In genomic region chr1:12184008-12184681, GRCh38 we compare ENCODE assay signal across 8 cellular contexts. TPM values are rescaled to one million over a fixed set of nuclear protein-coding genes. Genes with fewer than 3 reads are reported as not detected.
A peak's percentile ranks its signal among the peaks of the same experiment; 100 is the strongest.
DNase-seq lines count a peak whose midpoint lies in the region; ATAC-seq and TF ChIP-seq lines count a peak whose summit lies in the region.

No MANE protein-coding gene starts in this region.

- peak overlapping the region in 1 of 2 donors; percentile 34 for H3K4me3 ChIP-seq in gastroesophageal sphincter

- 17 to 27% methylated on average over 1 of the region's 10 CpGs for WGBS in gastroesophageal sphincter (ENCODE audit: low coverage in 1 of 2), 2 donors

- ATAC-seq in gastroesophageal sphincter = peak; percentile 90
- no peak for ATAC-seq in HG02981 (IDR thresholded peaks at IDR 0.05; ENCODE audit: unreplicated experiment)
- ATAC-seq in GM19023 (IDR thresholded peaks at IDR 0.05; ENCODE audit: unreplicated experiment) = no peak

- TF ChIP-seq CTCF in gastroesophageal sphincter (IDR thresholded peaks at IDR 0.05) = peak in 2 of 4 experiments; percentile 15 to 30

- peak in 1 of 2 donors; percentile 15 for TF ChIP-seq POLR2A in gastroesophageal sphincter (IDR thresholded peaks at IDR 0.05)

- H3K27me3 ChIP-seq in gastroesophageal sphincter = peaks cover 45% of the 10 kb centered on the region

- DNase-seq in GM04504 (ENCODE audit: low read depth) = peak; percentile 35
- peak; percentile 31 for DNase-seq in T1000 (lab: John Stamatoyannopoulos, UW)
- DNase-seq in nucleus accumbens (lab: John Stamatoyannopoulos, UW) = peak in 43 of 56 donors; percentile 7 to 65 (median 29)
- DNase-seq in NCI-H345 (lab: John Stamatoyannopoulos, UW) = no peak
- no peak for DNase-seq in NCI-H128 (lab: John Stamatoyannopoulos, UW; ENCODE audit: unreplicated experiment)

- no peaks in the 10 kb centered on the region for H3K9me3 ChIP-seq in gastroesophageal sphincter

- H3K36me3 ChIP-seq in gastroesophageal sphincter = no peaks in the 10 kb centered on the region

- TF ChIP-seq EP300 in gastroesophageal sphincter (IDR thresholded peaks at IDR 0.05) = no peak

- peak overlapping the region; percentile 45 to 86 (median 82) for H3K27ac ChIP-seq in gastroesophageal sphincter

- H3K4me1 ChIP-seq in gastroesophageal sphincter = peaks cover 0 to 94% (median 34%) of the 10 kb centered on the region in 3 donors

RNA-seq across cellular contexts. Expression of gene TNFRSF1B, which starts 17.4 kb away (rescaled TPM):
- total RNA-seq in gastroesophageal sphincter = 10 to 100 TPM; 10.9 to 34.9 (median 31.0) TPM

RNA-seq across cellular contexts. Expression of gene VPS13D, which starts 45.7 kb away (rescaled TPM):
- total RNA-seq in gastroesophageal sphincter = 10 to 100 TPM; 62.3 to 95.5 (median 81.5) TPM

Comparison
In these comparisons a context has a peak if more than half of its experiments do, and no peak if none do; other contexts are left out.
1. DNase-seq: peak in GM04504 (single experiment), T1000 (single experiment) and nucleus accumbens (43 of 56); none in NCI-H345 (single experiment) and NCI-H128 (single experiment).